ENCODE assay signal across 8 cellular contexts in genomic region chr4:81421346-81422218, GRCh38. TPM values are rescaled to one million over a fixed set of nuclear protein-coding genes. Genes with fewer than 3 reads are reported as not detected.
DNase-seq lines count a peak whose midpoint lies in the region; ATAC-seq and TF ChIP-seq lines count a peak whose summit lies in the region.

No MANE protein-coding gene starts in this region.

- TF ChIP-seq EP300 in sigmoid colon (IDR thresholded peaks at IDR 0.05): no peak

- DNase-seq in DMS153 (lab: John Stamatoyannopoulos, UW) (peak; percentile 59), RKO (ENCODE audit: low spot score) (peak; percentile 84), hepatocyte (ENCODE audit: low spot score) (peak; percentile 55), sigmoid colon (no peak)
- no peak for DNase-seq in stimulated activated CD4-positive, alpha-beta T cell treated with anti-CD3 and anti-CD28 coated beads, Interleukin-4, amount 100 ng/mL, for 24 hours
- no peak for DNase-seq in stimulated activated CD4-positive, alpha-beta T cell treated with anti-CD3 and anti-CD28 coated beads, Interleukin-4, amount 100 ng/mL, for 4 hours

- no peaks in the 10 kb centered on the region for H3K36me3 ChIP-seq in hepatocyte (replicated peaks; ENCODE audit: insufficient read depth, low read depth)
- H3K36me3 ChIP-seq in sigmoid colon: no peaks in the 10 kb centered on the region

- ATAC-seq in GM19467 (IDR thresholded peaks at IDR 0.05; ENCODE audit: unreplicated experiment) (peak; percentile 97), HG03442 (IDR thresholded peaks at IDR 0.05; ENCODE audit: unreplicated experiment) (peak; percentile 100)

- WGBS in hepatocyte (ENCODE audit: low lambda C conversion rate, missing lambda C conversion rate): 68% methylated on average over 6 of the region's 6 CpGs
- 25 to 58% methylated on average over 6 of the region's 6 CpGs for WGBS in sigmoid colon, 2 donors

- no peak for TF ChIP-seq POLR2A in sigmoid colon (IDR thresholded peaks at IDR 0.05)

- H3K27ac ChIP-seq in hepatocyte (peak overlapping the region; percentile 88), sigmoid colon (no peak overlapping the region)

- H2AFZ ChIP-seq in hepatocyte: no peak overlapping the region

- H3K4me2 ChIP-seq in hepatocyte: no peak overlapping the region

- H3K79me2 ChIP-seq in hepatocyte: no peaks in the 10 kb centered on the region

- no peaks in the 10 kb centered on the region for H3K27me3 ChIP-seq in hepatocyte
- no peaks in the 10 kb centered on the region for H3K27me3 ChIP-seq in sigmoid colon

- TF ChIP-seq CTCF in hepatocyte (IDR thresholded peaks at IDR 0.05; ENCODE audit: poor library complexity) (no peak), sigmoid colon (IDR thresholded peaks at IDR 0.05) (no peak)

- H3K9me2 ChIP-seq in hepatocyte (replicated peaks; ENCODE audit: insufficient read depth): no peaks in the 10 kb centered on the region

- H3K4me3 ChIP-seq in hepatocyte (no peak overlapping the region), sigmoid colon (no peak overlapping the region)

- H3K4me1 ChIP-seq in hepatocyte (ENCODE audit: insufficient read depth) (peaks cover 13% of the 10 kb centered on the region), sigmoid colon (peaks cover 0 to 12% (median 0%) of the 10 kb centered on the region in 4 donors)

- H3K9me3 ChIP-seq in hepatocyte (ENCODE audit: low read depth) (no peaks in the 10 kb centered on the region), sigmoid colon (no peaks in the 10 kb centered on the region)

- H4K20me1 ChIP-seq in hepatocyte (ENCODE audit: insufficient read depth, poor library complexity, severe bottlenecking): no peaks in the 10 kb centered on the region

- intact Hi-C loops in sigmoid colon (cut with DNase I): no loop called here

RNA-seq across cellular contexts. Expression of gene RASGEF1B, which starts 50.1 kb away (rescaled TPM):
- total RNA-seq in hepatocyte (28.6 and 53.4 TPM in 2 replicates), sigmoid colon (10 to 100 TPM in 3 of 4 donors, 1 to 10 TPM in 1; 5.0 to 12.1 (median 10.8) TPM)
- polyA plus RNA-seq in hepatocyte (26.6 and 29.1 TPM in 2 replicates), sigmoid colon (10 to 100 TPM in 1 of 3 donors, 1 to 10 TPM in 2; 6.0 to 10.6 (median 7.2) TPM)

Comparison
In these comparisons a context has a peak if more than half of its experiments do, and no peak if none do; other contexts are left out.
1. DNase-seq: peak in DMS153 (single experiment), RKO (single experiment) and hepatocyte (single experiment); none in sigmoid colon (single experiment), stimulated activated CD4-positive, alpha-beta T cell treated with anti-CD3 and anti-CD28 coated beads, Interleukin-4, amount 100 ng/mL, for 24 hours (single experiment) and stimulated activated CD4-positive, alpha-beta T cell treated with anti-CD3 and anti-CD28 coated beads, Interleukin-4, amount 100 ng/mL, for 4 hours (0 of 2).